In genomic region chr12:108653082-108653516, GRCh38 we compare ENCODE assay signal across 17 cellular contexts. TPM values are rescaled to one million over a fixed set of nuclear protein-coding genes. Genes with fewer than 3 reads are reported as not detected.
DNase-seq lines count a peak whose midpoint lies in the region; ATAC-seq, FAIRE-seq and TF ChIP-seq lines count a peak whose summit lies in the region.
"Had no signal": no experiment of that assay in that cellular context is flagged by ENCODE, and none has a peak within 500 bp of the region (broad histone marks: within the 10 kb centered on the region; RNA-seq: fewer than 3 reads in every experiment).

No MANE protein-coding gene starts in this region.

- H3K36me3 ChIP-seq in HepG2 (replicated peaks in 1 of 2; ENCODE audit: control insufficient read depth in 1 of 2, insufficient read depth in 2 of 2, low read length in 2 of 2) = peaks cover 29 to 63% of the 10 kb centered on the region in 2 experiments
- H3K36me3 ChIP-seq in right lobe of liver = peaks cover 0 to 36% (median 10%) of the 10 kb centered on the region in 4 donors

- TF ChIP-seq CTCF in HepG2 (CRISPR knock-in tag; IDR thresholded peaks at IDR 0.05) = no peak
- TF ChIP-seq CTCF in right lobe of liver (IDR thresholded peaks at IDR 0.05) = no peak
- TF ChIP-seq CTCF in activated B cell treated with CpG ODN at 0.5 μM for 24 hours (IDR thresholded peaks at IDR 0.05) = no peak
- TF ChIP-seq CTCF in glutamatergic neuron (IDR thresholded peaks at IDR 0.05; ENCODE audit: partially characterized antibody, unreplicated experiment) = no peak

- intact Hi-C loops in HepG2 (cut with micrococcal nuclease; ENCODE audit: unreplicated experiment) (no loop called here), right lobe of liver (cut with DNase I) (loop anchor here in 1 of 2 donors (10.0 kb wide), 1 partner anchor 142 kb away; no protein-coding TSS in a partner anchor), activated B cell treated with CpG ODN at 0.5 μM for 24 hours (cut with micrococcal nuclease) (no loop called here)

- in situ Hi-C loops in HepG2 (cut with HindIII; ENCODE audit: extremely low pct_ligation_motif_present, low pct_unique_long_range_greater_than_20kb) = no loop called here

- H4K20me1 ChIP-seq in HepG2 (ENCODE audit: insufficient read depth, low read length) = no peaks in the 10 kb centered on the region

- ATAC-seq in HepG2 (no peak), right lobe of liver (no peak), activated B cell treated with CpG ODN at 0.5 μM for 24 hours (ENCODE audit: low read depth) (no peak), HG02642 (IDR thresholded peaks at IDR 0.05; ENCODE audit: poor library complexity, unreplicated experiment) (no peak), GM19397 (IDR thresholded peaks at IDR 0.05; ENCODE audit: unreplicated experiment) (no peak)
- peak; percentile 73 to 74 for ATAC-seq in stimulated activated naive B cell treated with anti-CD40 and anti-IgM and Interleukin-4, amounts not matched to agents 10 μg/mL and 1 μg/mL and 100 μg/mL, for 72 hours (replicated peaks)
- ATAC-seq: left lung had no signal

- TF ChIP-seq EP300 in HepG2 (IDR thresholded peaks at IDR 0.05; ENCODE audit: low read depth in 2 of 2, low read length in 2 of 2) (no peak), HepG2 (CRISPR knock-in tag; IDR thresholded peaks at IDR 0.05; ENCODE audit: borderline replicate concordance) (no peak)

- H3K36me3 Mint-ChIP-seq in activated B cell treated with CpG ODN at 0.5 μM for 24 hours (ENCODE audit: low read depth) (peaks cover 71% of the 10 kb centered on the region), glutamatergic neuron (ENCODE audit: unreplicated experiment) (peaks cover 16% of the 10 kb centered on the region)
- H3K36me3 Mint-ChIP-seq in stimulated activated naive B cell treated with anti-CD40 and anti-IgM and Interleukin-4, amounts not matched to agents 10 μg/mL and 1 μg/mL and 100 μg/mL, for 72 hours = peaks cover 36 to 44% of the 10 kb centered on the region in 2 donors

- TSS peak; percentile 4 for BruUV-seq in HepG2 (replicated peaks; lab: Mats Ljungman, UMichigan)

- H3K27me3 ChIP-seq in HepG2 (ENCODE audit: control insufficient read depth in 1 of 2, insufficient read depth in 2 of 2, low read length in 2 of 2) (no peaks in the 10 kb centered on the region), right lobe of liver (no peaks in the 10 kb centered on the region)
- H3K27me3 ChIP-seq: BE2C, left lung had no signal

- H2AFZ ChIP-seq in HepG2 (ENCODE audit: low read length) = no peak overlapping the region

- DNase-seq in HepG2 (ENCODE audit: low spot score) (no peak), right lobe of liver (no peak), NCI-H1105 treated with DMSO at 0.1 percent for 48 hours (lab: John Stamatoyannopoulos, UW) (peak; percentile 71), activated B cell treated with CpG ODN at 0.5 μM for 24 hours (no peak), glutamatergic neuron (no peak)
- no peak for DNase-seq in stimulated activated naive B cell treated with anti-CD40 and anti-IgM and Interleukin-4, amounts not matched to agents 10 μg/mL and 1 μg/mL and 100 μg/mL, for 72 hours
- DNase-seq: BE2C, DMS 273 treated with DMSO at 0.1 percent for 48 hours, GOT3, left lung, NCI-H446, trophoblast cell had no signal

- H3K27ac Mint-ChIP-seq in activated B cell treated with CpG ODN at 0.5 μM for 24 hours (peak overlapping the region; percentile 66), glutamatergic neuron (ENCODE audit: unreplicated experiment) (no peak overlapping the region)
- peak overlapping the region; percentile 84 for H3K27ac Mint-ChIP-seq in stimulated activated naive B cell treated with anti-CD40 and anti-IgM and Interleukin-4, amounts not matched to agents 10 μg/mL and 1 μg/mL and 100 μg/mL, for 72 hours
- H3K27ac Mint-ChIP-seq: activated T-helper 2 cell treated with anti-CD3 and anti-CD28 coated beads, Interferon-gamma antibody, Interleukin-2, Interleukin-4, amounts not matched to agents 10 μg/mL and 5 μg/mL and 100 μg/mL, durations not matched to agents 14 hours and 24 hours and 36 hours had no signal

- H3K4me2 ChIP-seq in HepG2 (ENCODE audit: low read depth, low read length) = no peak overlapping the region

- H3K9ac ChIP-seq in HepG2 (ENCODE audit: insufficient read depth, low read depth, low read length) = no peak overlapping the region

- POLR2A ChIA-PET in HepG2 (lab: Yijun Ruan, JAX) (no interaction called here), activated B cell treated with CpG ODN at 0.5 μM for 24 hours (lab: Charles Lee) (interaction anchor here (0.7 to 2.0 kb wide), 4 partner anchors 9 to 19 kb away, joined by 3 to 13 read pairs (median 8); partner anchors contain the start of gene SELPLG)

- no peak for TF ChIP-seq RAD21 in HepG2 (CRISPR knock-in tag; IDR thresholded peaks at IDR 0.05)

- H3K9me3 Mint-ChIP-seq in activated B cell treated with CpG ODN at 0.5 μM for 24 hours (no peaks in the 10 kb centered on the region), glutamatergic neuron (ENCODE audit: unreplicated experiment) (peaks cover 16% of the 10 kb centered on the region)
- H3K9me3 Mint-ChIP-seq in stimulated activated naive B cell treated with anti-CD40 and anti-IgM and Interleukin-4, amounts not matched to agents 10 μg/mL and 1 μg/mL and 100 μg/mL, for 72 hours = no peaks in the 10 kb centered on the region
- H3K9me3 Mint-ChIP-seq: activated T-helper 2 cell treated with anti-CD3 and anti-CD28 coated beads, Interferon-gamma antibody, Interleukin-2, Interleukin-4, amounts not matched to agents 10 μg/mL and 5 μg/mL and 100 μg/mL, durations not matched to agents 14 hours and 24 hours and 36 hours had no signal

- TF ChIP-seq POLR2A in HepG2 (IDR thresholded peaks at IDR 0.05; ENCODE audit: insufficient read depth in 1 of 2, low read depth in 2 of 2, low read length in 2 of 2) = no peak
- no peak for TF ChIP-seq POLR2A in right lobe of liver (IDR thresholded peaks at IDR 0.05)

- peaks cover 12% of the 10 kb centered on the region for H3K4me1 ChIP-seq in HepG2 (ENCODE audit: insufficient read depth, low read length)
- peaks cover 0 to 3% (median 0%) of the 10 kb centered on the region in 4 donors for H3K4me1 ChIP-seq in right lobe of liver
- H3K4me1 ChIP-seq: BE2C had no signal

- H3K4me1 Mint-ChIP-seq in activated B cell treated with CpG ODN at 0.5 μM for 24 hours = peaks cover 26% of the 10 kb centered on the region
- H3K4me1 Mint-ChIP-seq in stimulated activated naive B cell treated with anti-CD40 and anti-IgM and Interleukin-4, amounts not matched to agents 10 μg/mL and 1 μg/mL and 100 μg/mL, for 72 hours = peaks cover 29 to 38% of the 10 kb centered on the region in 2 donors
- H3K4me1 Mint-ChIP-seq in glutamatergic neuron (ENCODE audit: low read depth, unreplicated experiment) = peaks cover 34% of the 10 kb centered on the region

- H3K9me3 ChIP-seq in HepG2 (ENCODE audit: low read length) (no peaks in the 10 kb centered on the region), right lobe of liver (no peaks in the 10 kb centered on the region)
- H3K9me3 ChIP-seq: BE2C, left lung had no signal

- H3K27me3 Mint-ChIP-seq in activated B cell treated with CpG ODN at 0.5 μM for 24 hours = no peaks in the 10 kb centered on the region
- no peaks in the 10 kb centered on the region for H3K27me3 Mint-ChIP-seq in stimulated activated naive B cell treated with anti-CD40 and anti-IgM and Interleukin-4, amounts not matched to agents 10 μg/mL and 1 μg/mL and 100 μg/mL, for 72 hours
- peaks cover 11% of the 10 kb centered on the region for H3K27me3 Mint-ChIP-seq in glutamatergic neuron (ENCODE audit: unreplicated experiment)

- H3K4me3 ChIP-seq in HepG2 (replicated peaks in 1 of 3; ENCODE audit: insufficient read depth in 1 of 3, low read depth in 2 of 3, low read length in 3 of 3) = no peak overlapping the region
- H3K4me3 ChIP-seq in right lobe of liver = no peak overlapping the region
- H3K4me3 ChIP-seq: left lung had no signal

- CTCF ChIA-PET in HepG2 (lab: Yijun Ruan, JAX; ENCODE audit: low intra/inter-chr PET ratio, low total read pairs) (no interaction called here), activated B cell treated with CpG ODN at 0.5 μM for 24 hours (lab: Charles Lee) (interaction anchor here (0.8 to 1.6 kb wide), 5 partner anchors 12 to 84 kb away, joined by 3 to 13 read pairs (median 3); no protein-coding TSS in a partner anchor)

- no peaks in the 10 kb centered on the region for H3K79me2 ChIP-seq in HepG2 (ENCODE audit: insufficient read depth, low read length)

- H3K4me3 Mint-ChIP-seq in activated B cell treated with CpG ODN at 0.5 μM for 24 hours = no peak overlapping the region
- H3K4me3 Mint-ChIP-seq in stimulated activated naive B cell treated with anti-CD40 and anti-IgM and Interleukin-4, amounts not matched to agents 10 μg/mL and 1 μg/mL and 100 μg/mL, for 72 hours = no peak overlapping the region
- no peak overlapping the region for H3K4me3 Mint-ChIP-seq in glutamatergic neuron (ENCODE audit: unreplicated experiment)

- FAIRE-seq in HepG2 (lab: Jason Lieb, UNC) = no peak

- H3K27ac ChIP-seq in HepG2 (ENCODE audit: extremely low read length, insufficient read depth, low read length) (no peak overlapping the region), right lobe of liver (no peak overlapping the region)
- H3K27ac ChIP-seq: left lung had no signal

RNA-seq across cellular contexts. Expression of gene SELPLG, which starts 19.4 kb away (rescaled TPM):
- total RNA-seq in HepG2 (2016; rRNA removed; fragmentation: Illumina TruSeq; extraction: Trizol) (not detected in 2 replicates), right lobe of liver (1 to 10 TPM; 1.5 to 6.0 (median 3.1) TPM), activated B cell treated with CpG ODN at 0.5 μM for 24 hours (1.8 and 2.0 TPM in 2 replicates), glutamatergic neuron (ENCODE audit: unreplicated experiment) (0.34 TPM)
- not detected in 2 replicates for total RNA-seq in HepG2 (2016; cell fraction: cytosol; rRNA removed; fragmentation: Illumina TruSeq; extraction: Trizol; ENCODE audit: low read depth)
- total RNA-seq in HepG2 (2016; cell fraction: insoluble cytoplasmic fraction; rRNA removed; fragmentation: Illumina TruSeq; extraction: Trizol) = not detected in 2 replicates
- not detected in 2 replicates for total RNA-seq in HepG2 (2016; cell fraction: membrane; rRNA removed; fragmentation: Illumina TruSeq; extraction: Trizol)
- total RNA-seq in HepG2 (2016; cell fraction: nucleus; rRNA removed; fragmentation: Illumina TruSeq; extraction: Trizol) = not detected in 2 replicates
- polyA plus RNA-seq in HepG2 (2011; rRNA removed) = 0.07 and 0.12 TPM in 2 replicates
- 0.07 and 0.08 TPM in 2 replicates for polyA plus RNA-seq in HepG2 (2011; cell fraction: cytosol; rRNA removed)
- 0.14 and 0.16 TPM in 2 replicates for polyA plus RNA-seq in HepG2 (2011; cell fraction: nucleus; rRNA removed)
- polyA plus RNA-seq in HepG2 (2012) = not detected in 2 replicates
- polyA plus RNA-seq in HepG2 (2016; cell fraction: cytosol; fragmentation: Illumina TruSeq; extraction: Trizol; ENCODE audit: low read depth) = not detected in 2 replicates
- polyA plus RNA-seq in HepG2 (2016; cell fraction: insoluble cytoplasmic fraction; fragmentation: Illumina TruSeq; extraction: Trizol; ENCODE audit: low read depth) = 0.10 TPM in 1 of 2 replicates, not detected in the other
- not detected in 2 replicates for polyA plus RNA-seq in HepG2 (2016; cell fraction: membrane; fragmentation: Illumina TruSeq; extraction: Trizol; ENCODE audit: low read depth)
- polyA plus RNA-seq in HepG2 (2016; cell fraction: nucleus; fragmentation: Illumina TruSeq; extraction: Trizol; ENCODE audit: insufficient read depth, low read depth) = not detected in 2 replicates
- 0.26 and 2.7 TPM in 2 replicates for polyA minus RNA-seq in HepG2 (2011; rRNA and poly(A)+ RNA removed; ENCODE audit: low replicate concordance)
- not detected in 2 replicates for polyA minus RNA-seq in HepG2 (2011; cell fraction: cytosol; rRNA and poly(A)+ RNA removed)
- polyA minus RNA-seq in HepG2 (2011; cell fraction: nucleus; rRNA and poly(A)+ RNA removed) = not detected in 2 replicates

RNA-seq across cellular contexts. Expression of gene TMEM119, which starts 55.2 kb away (rescaled TPM):
- not detected in 2 replicates for total RNA-seq in HepG2 (2016; rRNA removed; fragmentation: Illumina TruSeq; extraction: Trizol)
- not detected in 2 replicates for total RNA-seq in HepG2 (2016; cell fraction: cytosol; rRNA removed; fragmentation: Illumina TruSeq; extraction: Trizol; ENCODE audit: low read depth)
- not detected in 2 replicates for total RNA-seq in HepG2 (2016; cell fraction: insoluble cytoplasmic fraction; rRNA removed; fragmentation: Illumina TruSeq; extraction: Trizol)
- total RNA-seq in HepG2 (2016; cell fraction: membrane; rRNA removed; fragmentation: Illumina TruSeq; extraction: Trizol) = not detected in 2 replicates
- total RNA-seq in HepG2 (2016; cell fraction: nucleus; rRNA removed; fragmentation: Illumina TruSeq; extraction: Trizol) = not detected in 2 replicates
- polyA plus RNA-seq in HepG2 (2011; rRNA removed) = not detected in 2 replicates
- polyA plus RNA-seq in HepG2 (2011; cell fraction: cytosol; rRNA removed) = not detected in 2 replicates
- not detected in 2 replicates for polyA plus RNA-seq in HepG2 (2011; cell fraction: nucleus; rRNA removed)
- polyA plus RNA-seq in HepG2 (2012) = not detected in 2 replicates
- polyA plus RNA-seq in HepG2 (2016; cell fraction: cytosol; fragmentation: Illumina TruSeq; extraction: Trizol; ENCODE audit: low read depth) = not detected in 2 replicates
- polyA plus RNA-seq in HepG2 (2016; cell fraction: insoluble cytoplasmic fraction; fragmentation: Illumina TruSeq; extraction: Trizol; ENCODE audit: low read depth) = not detected in 2 replicates
- not detected in 2 replicates for polyA plus RNA-seq in HepG2 (2016; cell fraction: membrane; fragmentation: Illumina TruSeq; extraction: Trizol; ENCODE audit: low read depth)
- polyA plus RNA-seq in HepG2 (2016; cell fraction: nucleus; fragmentation: Illumina TruSeq; extraction: Trizol; ENCODE audit: insufficient read depth, low read depth) = not detected in 2 replicates
- not detected in 2 replicates for polyA minus RNA-seq in HepG2 (2011; rRNA and poly(A)+ RNA removed; ENCODE audit: low replicate concordance)
- polyA minus RNA-seq in HepG2 (2011; cell fraction: cytosol; rRNA and poly(A)+ RNA removed) = not detected in 2 replicates
- not detected in 2 replicates for polyA minus RNA-seq in HepG2 (2011; cell fraction: nucleus; rRNA and poly(A)+ RNA removed)
- total RNA-seq in right lobe of liver = under 1 TPM in 4 of 6 experiments, not detected in 2; 0.09 to 0.38 (median 0.22) TPM
- not detected in 2 replicates for total RNA-seq in activated B cell treated with CpG ODN at 0.5 μM for 24 hours
- 0.15 TPM for total RNA-seq in glutamatergic neuron (ENCODE audit: unreplicated experiment)
- total RNA-seq: activated T-helper 2 cell treated with anti-CD3 and anti-CD28 coated beads, Interferon-gamma antibody, Interleukin-2, Interleukin-4, amounts not matched to agents 10 μg/mL and 5 μg/mL and 100 μg/mL, durations not matched to agents 14 hours and 24 hours and 36 hours; dermis microvascular lymphatic vessel endothelial cell; pulmonary artery endothelial cell had no signal

Comparison
In these comparisons a context has a peak if more than half of its experiments do, and no peak if none do; other contexts are left out.
1. ATAC-seq: peak in stimulated activated naive B cell treated with anti-CD40 and anti-IgM and Interleukin-4, amounts not matched to agents 10 μg/mL and 1 μg/mL and 100 μg/mL, for 72 hours (2 of 2); none in HepG2 (single experiment), right lobe of liver (0 of 4), activated B cell treated with CpG ODN at 0.5 μM for 24 hours (single experiment), HG02642 (single experiment) and GM19397 (single experiment).